ENCODE assay signal across 8 cellular contexts in the genomic region with DNA sequence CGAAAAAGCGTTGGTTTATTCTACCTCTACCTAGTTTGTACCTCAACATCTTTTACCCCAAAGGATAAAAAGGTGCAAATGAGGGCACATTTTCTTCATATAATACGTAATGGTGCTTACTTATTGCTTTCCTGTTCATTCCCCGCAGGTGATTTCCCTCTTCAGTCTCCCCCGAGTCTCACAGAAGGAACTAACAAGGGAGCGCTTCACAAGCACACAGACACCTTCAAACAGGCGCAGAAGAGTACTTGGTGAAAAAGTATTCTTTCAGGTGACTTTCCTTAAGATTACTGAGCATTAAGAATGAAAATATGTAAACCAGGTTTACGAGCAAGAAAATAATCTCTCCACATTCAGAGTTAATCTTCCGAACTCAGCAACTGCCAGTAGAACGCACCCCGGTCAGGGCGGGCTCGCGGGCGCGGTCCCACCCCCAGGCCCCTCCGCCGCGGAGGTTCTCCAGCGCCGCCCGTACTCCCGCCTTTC. TPM values are rescaled to one million over a fixed set of nuclear protein-coding genes. Genes with fewer than 3 reads are reported as not detected.
DNase-seq lines count a peak whose midpoint lies in the region; ATAC-seq, FAIRE-seq and TF ChIP-seq lines count a peak whose summit lies in the region.

No MANE protein-coding gene starts in this region.

- POLR2A ChIA-PET in AG04450 (lab: Yijun Ruan, JAX): interaction anchor here (1.0 kb wide), 1 partner anchor 30 kb away, joined by 5 read pairs; no protein-coding TSS in a partner anchor
- POLR2A ChIA-PET in RWPE1 (lab: Yijun Ruan, JAX; ENCODE audit: low non-redundant PET): no interaction called here
- POLR2A ChIA-PET in endothelial cell of umbilical vein (lab: Charles Lee): no interaction called here

- H3K9me1 ChIP-seq in endothelial cell of umbilical vein (replicated peaks; ENCODE audit: control insufficient read depth, extremely low read depth, insufficient read depth, low read length): no peaks in the 10 kb centered on the region

- dilution Hi-C loops in endothelial cell of umbilical vein (cut with MboI; ENCODE audit: extremely low pct_ligation_motif_present, low sequenced_read_pairs): no loop called here

- peak overlapping the region; percentile 81 for H2AFZ ChIP-seq in endothelial cell of umbilical vein (ENCODE audit: low read depth, low read length)

- peaks cover 2% of the 10 kb centered on the region for H3K79me2 ChIP-seq in endothelial cell of umbilical vein (ENCODE audit: control insufficient read depth, insufficient read depth, low read length)

- BruUV-seq in endothelial cell of umbilical vein (replicated peaks; lab: Mats Ljungman, UMichigan): no TSS peak

- DNase-seq in AG04450 (ENCODE audit: low read depth, low spot score) (no peak), RWPE1 (ENCODE audit: low spot score) (no peak), endothelial cell of umbilical vein (ENCODE audit: low read depth, low spot score) (no peak), omental fat pad (ENCODE audit: low spot score) (no peak), NCI-H446 (lab: John Stamatoyannopoulos, UW) (no peak)
- no peak for DNase-seq in activated CD4-positive, CD25-positive, alpha-beta regulatory T cell (lab: John Stamatoyannopoulos, UW)

- H3K27me3 ChIP-seq in AG04450 (ENCODE audit: control insufficient read depth, insufficient read depth, low read length): no peaks in the 10 kb centered on the region
- H3K27me3 ChIP-seq in endothelial cell of umbilical vein (ENCODE audit: control insufficient read depth in 2 of 2, insufficient read depth in 2 of 2, low read length in 2 of 2): no peaks in the 10 kb centered on the region

- no peak for FAIRE-seq in endothelial cell of umbilical vein (lab: Jason Lieb, UNC)

- H3K4me1 ChIP-seq in endothelial cell of umbilical vein (ENCODE audit: control insufficient read depth, extremely low read depth, insufficient read depth, low read length): peaks cover 8% of the 10 kb centered on the region

- intact Hi-C loops in endothelial cell of umbilical vein (cut with micrococcal nuclease): loop anchor here (1.0 to 10.0 kb wide), 5 partner anchors 58 to 444 kb away; a partner anchor contains a TSS

- H3K4me2 ChIP-seq in endothelial cell of umbilical vein (ENCODE audit: insufficient read depth, low read length): peak overlapping the region; percentile 79

- no peak for TF ChIP-seq POLR2A in endothelial cell of umbilical vein (IDR thresholded peaks at IDR 0.05; ENCODE audit: low read depth, low read length)

- TF ChIP-seq CTCF in AG04450 (IDR thresholded peaks at IDR 0.05; ENCODE audit: low read depth, low read length) (no peak), RWPE1 (conservative IDR thresholded peaks at IDR 0.05; ENCODE audit: low read depth) (no peak), endothelial cell of umbilical vein (IDR thresholded peaks at IDR 0.05; ENCODE audit: extremely low read depth in 1 of 2, insufficient read depth in 1 of 2, low read depth in 1 of 2, low read length in 2 of 2) (no peak), omental fat pad (IDR thresholded peaks at IDR 0.05) (no peak)

- peak overlapping the region; percentile 64 for H3K9ac ChIP-seq in endothelial cell of umbilical vein (replicated peaks; ENCODE audit: extremely low read depth, insufficient read depth, low read length)

- H3K4me3 ChIP-seq in AG04450 (ENCODE audit: low read depth, low read length) (peak overlapping the region; percentile 53), endothelial cell of umbilical vein (replicated peaks in 1 of 3; ENCODE audit: insufficient read depth in 1 of 3, low read depth in 1 of 3, low read length in 3 of 3) (peak overlapping the region; percentile 77 to 91 (median 81))

- H3K9me3 ChIP-seq in AG04450 (ENCODE audit: control insufficient read depth, insufficient read depth, low read length): no peaks in the 10 kb centered on the region
- no peaks in the 10 kb centered on the region for H3K9me3 ChIP-seq in endothelial cell of umbilical vein (replicated peaks; ENCODE audit: control insufficient read depth, insufficient read depth, low read length)

- ATAC-seq in GM19372 (IDR thresholded peaks at IDR 0.05; ENCODE audit: low read depth, unreplicated experiment): peak; percentile 4
- peak; percentile 22 for ATAC-seq in omental fat pad (ENCODE audit: low FRiP score)
- ATAC-seq in HG02571 (IDR thresholded peaks at IDR 0.05; ENCODE audit: unreplicated experiment): no peak

- CTCF ChIA-PET in AG04450 (lab: Charles Lee): interaction anchor here (0.9 kb wide), 1 partner anchor 59 kb away, joined by 4 read pairs; no protein-coding TSS in a partner anchor
- CTCF ChIA-PET in RWPE1 (lab: Yijun Ruan, JAX): no interaction called here
- CTCF ChIA-PET in endothelial cell of umbilical vein (lab: Charles Lee): interaction anchor here (1.0 kb wide), 1 partner anchor 59 kb away, joined by 3 read pairs; no protein-coding TSS in a partner anchor

- H4K20me1 ChIP-seq in endothelial cell of umbilical vein (replicated peaks; ENCODE audit: control insufficient read depth, extremely low read depth, insufficient read depth, low read length): no peaks in the 10 kb centered on the region

- H3K36me3 ChIP-seq in endothelial cell of umbilical vein (ENCODE audit: control insufficient read depth in 2 of 2, extremely low read depth in 1 of 2, insufficient read depth in 2 of 2, low read length in 2 of 2): no peaks in the 10 kb centered on the region

- no peak overlapping the region for H3K27ac ChIP-seq in AG04450 (ENCODE audit: low read depth, low read length)
- peak overlapping the region; percentile 95 for H3K27ac ChIP-seq in RWPE1
- no peak overlapping the region for H3K27ac ChIP-seq in endothelial cell of umbilical vein (ENCODE audit: insufficient read depth, low read depth, low read length)

TF ChIP-seq in endothelial cell of umbilical vein, 7 proteins besides CTCF, POLR2A, EP300 and RAD21:
- TF ChIP-seq EZH2 (IDR thresholded peaks at IDR 0.05; ENCODE audit: borderline replicate concordance, low read depth, low read length, severe bottlenecking) (no peak), GATA2 (IDR thresholded peaks at IDR 0.05; ENCODE audit: insufficient read depth, insufficient read length, low read depth, low read length) (no peak), JUN (IDR thresholded peaks at IDR 0.05; ENCODE audit: borderline replicate concordance, insufficient read depth, insufficient read length, low read depth) (no peak), MYC (IDR thresholded peaks at IDR 0.05; ENCODE audit: low read depth, low read length) (no peak)

RNA-seq across cellular contexts. Expression of a gene that starts 0.5 kb away (rescaled TPM):
- 16.3 and 21.2 TPM in 2 replicates for polyA plus RNA-seq in AG04450 (2011; rRNA removed)
- 47.4 and 55.1 TPM in 2 replicates for polyA minus RNA-seq in AG04450 (2011; rRNA and poly(A)+ RNA removed)
- total RNA-seq in endothelial cell of umbilical vein: 20.7 and 22.2 TPM in 2 replicates
- polyA plus RNA-seq in endothelial cell of umbilical vein: 6.4 and 7.2 TPM in 2 replicates
- 10.3 and 12.1 TPM in 2 replicates for polyA plus RNA-seq in endothelial cell of umbilical vein (2011; cell fraction: cytosol; rRNA removed)
- polyA plus RNA-seq in endothelial cell of umbilical vein (2011; cell fraction: nucleus; rRNA removed): 16.0 and 19.8 TPM in 2 replicates
- 11.9 and 12.9 TPM in 2 replicates for polyA plus RNA-seq in endothelial cell of umbilical vein (2012)
- 54.0 and 54.1 TPM in 2 replicates for polyA minus RNA-seq in endothelial cell of umbilical vein
- 10.2 TPM for polyA minus RNA-seq in endothelial cell of umbilical vein (2011; cell fraction: cytosol; rRNA and poly(A)+ RNA removed)
- polyA minus RNA-seq in endothelial cell of umbilical vein (2011; cell fraction: nucleus; rRNA and poly(A)+ RNA removed): 71.6 and 112 TPM in 2 replicates
- total RNA-seq in omental fat pad: 10 to 100 TPM; 31.7 to 49.7 (median 34.3) TPM
